In genomic region chr12:25827141-25827540, GRCh38 we compare ENCODE assay signal across 31 cellular contexts.
DNase-seq lines count a peak whose midpoint lies in the region; ATAC-seq and TF ChIP-seq lines count a peak whose summit lies in the region.
"Had no signal": no experiment of that assay in that cellular context is flagged by ENCODE, and none has a peak within 500 bp of the region (broad histone marks: within the 10 kb centered on the region; RNA-seq: fewer than 3 reads in every experiment).

No MANE protein-coding gene starts in this region.

- no peak for ATAC-seq in IMR-90 (ENCODE audit: low read depth)
- ATAC-seq: A549; CD8-positive, alpha-beta T cell had no signal

- no peaks in the 10 kb centered on the region for H3K79me1 ChIP-seq in IMR-90 (ENCODE audit: low read depth in 1 of 2, low read length in 2 of 2)
- H3K79me1 ChIP-seq in mesendoderm (ENCODE audit: low read length): no peaks in the 10 kb centered on the region
- H3K79me1 ChIP-seq in trophoblast cell (ENCODE audit: low read length): no peaks in the 10 kb centered on the region

- POLR2A ChIA-PET in IMR-90 (lab: Charles Lee; ENCODE audit: unreplicated experiment): no interaction called here

- WGBS in IMR-90 (ENCODE audit: extremely low coverage in 2 of 2, insufficient read length in 1 of 2), 2 experiments: no CpG with 5 or more reads among the region's 1 CpG
- no CpG with 5 or more reads among the region's 1 CpG for WGBS in mesendoderm (ENCODE audit: extremely low coverage, insufficient coverage, low lambda C conversion rate)
- WGBS in trophoblast cell (ENCODE audit: extremely low coverage, insufficient coverage, insufficient read length): no CpG with 5 or more reads among the region's 1 CpG

- in situ Hi-C loops in IMR-90 (cut with MboI; ENCODE audit: low sequenced_read_pairs): no loop called here

- CTCF ChIA-PET in IMR-90 (lab: Yijun Ruan, JAX): no interaction called here

- no peak overlapping the region for H4K12ac ChIP-seq in trophoblast cell (ENCODE audit: low read depth, low read length)

- no peak overlapping the region for H3K14ac ChIP-seq in IMR-90 (replicated peaks; ENCODE audit: low read depth, low read length)
- no peak overlapping the region for H3K14ac ChIP-seq in trophoblast cell (ENCODE audit: low read length)

- 0 out of 2 replicates have a peak overlapping the region, but pooled peaks have one; percentile 9 for H4K5ac ChIP-seq in IMR-90 (ENCODE audit: low read depth, low read length)
- H4K5ac ChIP-seq in mesendoderm (ENCODE audit: low read length): no peak overlapping the region

- peak overlapping the region; percentile 77; the same call in 1 of the 2 replicates for H2AK5ac ChIP-seq in IMR-90 (ENCODE audit: low read depth, low read length)
- no peak overlapping the region for H2AK5ac ChIP-seq in mesendoderm (ENCODE audit: low read length)
- H2AK5ac ChIP-seq in trophoblast cell (ENCODE audit: low read length): no peak overlapping the region

- H4K8ac ChIP-seq in IMR-90 (ENCODE audit: low read depth in 2 of 2, low read length in 2 of 2) (peak overlapping the region in 1 of 2 experiments; percentile 39; a peak in 2 of 4 replicates), mesendoderm (ENCODE audit: low read depth, low read length) (no peak overlapping the region), trophoblast cell (ENCODE audit: low read depth, low read length) (no peak overlapping the region)

- no peak overlapping the region for H3K27ac ChIP-seq in IMR-90 (ENCODE audit: insufficient read depth, low read length)
- H3K27ac ChIP-seq in mesendoderm (ENCODE audit: low read depth, low read length): no peak overlapping the region
- no peak overlapping the region for H3K27ac ChIP-seq in trophoblast cell (ENCODE audit: low read depth, low read length)
- no peak overlapping the region for H3K27ac ChIP-seq in tibial artery
- H3K27ac ChIP-seq: 22Rv1; A549; BLaER1; BLaER1 treated with 17β-estradiol and CSF1 and Interleukin-3, amounts not matched to agents 10 nM and 100 nM; C4-2B had no signal

- H2BK20ac ChIP-seq in IMR-90 (ENCODE audit: low read depth, low read length): peak overlapping the region; percentile 53; the same call in 1 of the 2 replicates

- H3K9me1 ChIP-seq in IMR-90 (ENCODE audit: insufficient read depth, low read length): peaks cover 5% of the 10 kb centered on the region; the same call in 1 of the 2 replicates

- BruUV-seq in IMR-90 (replicated peaks; lab: Mats Ljungman, UMichigan): no TSS peak

- TF ChIP-seq POLR2A in IMR-90 (IDR thresholded peaks at IDR 0.05; ENCODE audit: low read depth, low read length): no peak

- dilution Hi-C loops in IMR-90 (cut with HindIII; ENCODE audit: low sequenced_read_pairs, unreplicated experiment): no loop called here

- H2BK5ac ChIP-seq in IMR-90 (ENCODE audit: low read depth, low read length, poor library complexity, severe bottlenecking): no peak overlapping the region
- no peak overlapping the region for H2BK5ac ChIP-seq in mesendoderm (ENCODE audit: low read length)
- H2BK5ac ChIP-seq in trophoblast cell (ENCODE audit: low read depth, low read length, poor library complexity): no peak overlapping the region

- H3K36me3 ChIP-seq in IMR-90 (ENCODE audit: control insufficient read depth, insufficient read depth, low read length) (no peaks in the 10 kb centered on the region), mesendoderm (ENCODE audit: control insufficient read depth, insufficient read depth, low read length) (no peaks in the 10 kb centered on the region), trophoblast cell (ENCODE audit: control insufficient read depth in 1 of 2, insufficient read depth in 2 of 2, low read length in 2 of 2) (no peaks in the 10 kb centered on the region), tibial artery (no peaks in the 10 kb centered on the region)
- H3K36me3 ChIP-seq: BE2C; BLaER1; BLaER1 treated with 17β-estradiol and CSF1 and Interleukin-3, amounts not matched to agents 10 nM and 100 nM had no signal

- H3K23ac ChIP-seq in IMR-90 (ENCODE audit: low read depth, low read length) (no peak overlapping the region), mesendoderm (ENCODE audit: low read length) (no peak overlapping the region), trophoblast cell (ENCODE audit: low read length) (no peak overlapping the region)

- no peak overlapping the region for H2AK9ac ChIP-seq in IMR-90 (replicated peaks; ENCODE audit: low read depth, low read length, poor library complexity)

- H3K4ac ChIP-seq in IMR-90 (ENCODE audit: low read depth, low read length): 0 out of 2 replicates have a peak overlapping the region, but pooled peaks have one; percentile 51
- no peak overlapping the region for H3K4ac ChIP-seq in mesendoderm (ENCODE audit: low read depth, low read length)
- H3K4ac ChIP-seq in trophoblast cell (ENCODE audit: low read depth, low read length): no peak overlapping the region

- TF ChIP-seq CTCF in IMR-90 (conservative IDR thresholded peaks at IDR 0.05; ENCODE audit: low read depth, low read length): no peak
- TF ChIP-seq CTCF in tibial artery (IDR thresholded peaks at IDR 0.05): no peak

- no peak overlapping the region for H2BK12ac ChIP-seq in trophoblast cell (ENCODE audit: low read length)

- H2AFZ ChIP-seq in IMR-90 (replicated peaks; ENCODE audit: low read length, poor library complexity) (no peak overlapping the region), trophoblast cell (ENCODE audit: insufficient read depth, low read length, poor library complexity) (no peak overlapping the region)

- H2BK120ac ChIP-seq in IMR-90 (ENCODE audit: low read depth, low read length) (no peak overlapping the region; the same call in 1 of the 2 replicates), mesendoderm (ENCODE audit: low read depth, low read length) (no peak overlapping the region), trophoblast cell (ENCODE audit: insufficient read depth, low read length, poor library complexity) (no peak overlapping the region)

- H3K9ac ChIP-seq in IMR-90 (ENCODE audit: low read depth, low read length) (no peak overlapping the region), mesendoderm (ENCODE audit: low read length) (no peak overlapping the region), trophoblast cell (ENCODE audit: low read length) (no peak overlapping the region)
- H3K9ac ChIP-seq: BLaER1; BLaER1 treated with 17β-estradiol and CSF1 and Interleukin-3, amounts not matched to agents 10 nM and 100 nM had no signal

- no peaks in the 10 kb centered on the region for H3K27me3 ChIP-seq in IMR-90 (ENCODE audit: control insufficient read depth, insufficient read depth, low read length)
- no peaks in the 10 kb centered on the region for H3K27me3 ChIP-seq in mesendoderm (ENCODE audit: insufficient read depth, low read length, poor library complexity)
- H3K27me3 ChIP-seq in trophoblast cell (ENCODE audit: insufficient read depth, low read length): no peaks in the 10 kb centered on the region
- H3K27me3 ChIP-seq in tibial artery: no peaks in the 10 kb centered on the region
- H3K27me3 ChIP-seq: BE2C; BLaER1; BLaER1 treated with 17β-estradiol and CSF1 and Interleukin-3, amounts not matched to agents 10 nM and 100 nM had no signal

- H3K79me2 ChIP-seq in mesendoderm (ENCODE audit: control insufficient read depth, insufficient read depth, low read length) (no peaks in the 10 kb centered on the region), trophoblast cell (ENCODE audit: control insufficient read depth, insufficient read depth, low read length, poor library complexity) (no peaks in the 10 kb centered on the region)

- peak overlapping the region; percentile 39; the same call in 1 of the 2 replicates for H4K91ac ChIP-seq in IMR-90 (ENCODE audit: insufficient read depth, low read depth, low read length)
- H4K91ac ChIP-seq in trophoblast cell (ENCODE audit: low read depth, low read length): no peak overlapping the region

- no peaks in the 10 kb centered on the region for H4K20me1 ChIP-seq in IMR-90 (ENCODE audit: insufficient read depth, low read length)
- H4K20me1 ChIP-seq: BLaER1; BLaER1 treated with 17β-estradiol and CSF1 and Interleukin-3, amounts not matched to agents 10 nM and 100 nM had no signal

- no peak overlapping the region for H3K4me3 ChIP-seq in IMR-90 (ENCODE audit: insufficient read depth, low read depth, low read length)
- H3K4me3 ChIP-seq in mesendoderm (ENCODE audit: low read length): no peak overlapping the region
- H3K4me3 ChIP-seq in trophoblast cell (ENCODE audit: low read depth, low read length): no peak overlapping the region
- H3K4me3 ChIP-seq in tibial artery: no peak overlapping the region
- H3K4me3 ChIP-seq: A549; BLaER1; BLaER1 treated with 17β-estradiol and CSF1 and Interleukin-3, amounts not matched to agents 10 nM and 100 nM had no signal

- H3K56ac ChIP-seq in IMR-90 (ENCODE audit: extremely low read depth, insufficient read depth, low read length): no peak overlapping the region
- H3K56ac ChIP-seq in mesendoderm (ENCODE audit: low read length): no peak overlapping the region

- no peak for TF ChIP-seq RAD21 in IMR-90 (IDR thresholded peaks at IDR 0.05; ENCODE audit: low read length)

- no peaks in the 10 kb centered on the region for H3K9me3 ChIP-seq in IMR-90 (ENCODE audit: control insufficient read depth, insufficient read depth, low read length)
- no peaks in the 10 kb centered on the region for H3K9me3 ChIP-seq in trophoblast cell (ENCODE audit: insufficient read depth, low read depth, low read length)
- H3K9me3 ChIP-seq in tibial artery: no peaks in the 10 kb centered on the region
- H3K9me3 ChIP-seq: A549; BE2C; BLaER1; BLaER1 treated with 17β-estradiol and CSF1 and Interleukin-3, amounts not matched to agents 10 nM and 100 nM; Caco-2 had no signal

- H2BK15ac ChIP-seq in IMR-90 (ENCODE audit: low read depth, low read length) (peak overlapping the region; percentile 94; the same call in 2 of the 3 replicates), mesendoderm (replicated peaks; ENCODE audit: low read depth) (no peak overlapping the region)

- H3K18ac ChIP-seq in IMR-90 (ENCODE audit: low read depth, low read length): peak overlapping the region; percentile 73
- H3K18ac ChIP-seq in mesendoderm (ENCODE audit: low read length): no peak overlapping the region
- no peak overlapping the region for H3K18ac ChIP-seq in trophoblast cell (ENCODE audit: low read length)

- DNase-seq in IMR-90 (no peak), mesendoderm (peak; percentile 44), trophoblast cell (peak; percentile 57 to 87), NCI-H69 (lab: John Stamatoyannopoulos, UW) (no peak), tibial artery (no peak)
- no peak for DNase-seq in activated CD4-positive, alpha-beta T cell treated with anti-CD3 and anti-CD28 coated beads, Interleukin-2, amount 50 U/mL, for 4 hours
- DNase-seq: 8988T; ACHN; AML-193; BE2C; C1 segment of cervical spinal cord; Caco-2; Calu3; CD4-positive, alpha-beta memory T cell; CD4-positive, alpha-beta T cell; CD4-positive, CD25-positive, alpha-beta regulatory T cell; CD8-positive, alpha-beta memory T cell; CD8-positive, alpha-beta T cell; COR-L47; DMS 273 treated with DMSO at 0.1 percent for 48 hours; DMS153; DMS53; DMS79; DMS79 treated with DMSO at 0.1 percent for 48 hours; DND-41; EL had no signal

- H3K4me2 ChIP-seq in IMR-90 (ENCODE audit: low read depth, low read length) (no peak overlapping the region), mesendoderm (ENCODE audit: low read length) (no peak overlapping the region), trophoblast cell (ENCODE audit: low read length) (no peak overlapping the region)
- H3K4me2 ChIP-seq: A549; BLaER1; BLaER1 treated with 17β-estradiol and CSF1 and Interleukin-3, amounts not matched to agents 10 nM and 100 nM had no signal

- H3K4me1 ChIP-seq in IMR-90 (ENCODE audit: control insufficient read depth, insufficient read depth, low read length): peaks cover 13% of the 10 kb centered on the region
- no peaks in the 10 kb centered on the region for H3K4me1 ChIP-seq in mesendoderm (ENCODE audit: control insufficient read depth, low read depth, low read length)
- H3K4me1 ChIP-seq in trophoblast cell (ENCODE audit: control insufficient read depth in 1 of 2, insufficient read depth in 2 of 2, low read length in 2 of 2): peaks cover 0 to 3% of the 10 kb centered on the region in 2 experiments
- H3K4me1 ChIP-seq in tibial artery: peaks cover 0 to 27% (median 9%) of the 10 kb centered on the region in 4 donors
- H3K4me1 ChIP-seq: BE2C; BLaER1; BLaER1 treated with 17β-estradiol and CSF1 and Interleukin-3, amounts not matched to agents 10 nM and 100 nM had no signal

- intact Hi-C loops in IMR-90 (cut with micrococcal nuclease): no loop called here
- intact Hi-C loops in tibial artery (cut with DNase I; ENCODE audit: low total_unique reads): loop anchor here (10.0 kb wide), 1 partner anchor 1518 kb away; no protein-coding TSS in a partner anchor

Comparison
In these comparisons a context has a peak if more than half of its experiments do, and no peak if none do; other contexts are left out.
1. DNase-seq: peak in mesendoderm (single experiment) and trophoblast cell (2 of 2); none in IMR-90 (single experiment), NCI-H69 (single experiment), tibial artery (0 of 2) and activated CD4-positive, alpha-beta T cell treated with anti-CD3 and anti-CD28 coated beads, Interleukin-2, amount 50 U/mL, for 4 hours (0 of 2).